11 cellular contexts compared by ENCODE assay signal in the genomic region with DNA sequence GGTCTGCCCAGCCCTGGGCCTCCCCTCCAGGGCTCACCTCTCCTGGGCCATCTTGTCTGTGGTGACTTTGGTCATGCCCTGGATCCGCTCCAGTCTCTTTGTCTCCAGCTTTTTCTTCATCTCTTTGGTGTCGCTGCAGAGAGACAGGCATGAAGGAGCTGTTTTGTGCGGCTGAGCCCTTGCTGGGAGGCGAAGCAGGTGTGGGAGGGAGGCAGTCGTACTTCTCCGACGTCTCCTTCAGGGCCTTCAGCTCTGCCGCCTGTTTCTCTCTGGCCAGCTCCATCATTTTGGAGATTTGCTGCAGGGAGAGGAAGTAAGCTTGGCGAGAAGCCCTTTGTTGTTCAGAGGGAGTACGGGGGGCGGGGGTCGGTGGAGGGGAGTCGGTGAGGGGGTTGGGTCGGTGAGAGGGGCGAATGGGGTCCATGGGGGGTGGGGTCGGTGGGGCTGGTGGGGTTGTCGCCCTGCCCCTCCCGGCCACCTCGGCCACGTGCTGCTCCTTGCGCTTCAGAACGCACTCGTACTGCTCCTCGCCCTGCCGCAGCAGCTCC. TPM values are rescaled to one million over a fixed set of nuclear protein-coding genes. Genes with fewer than 3 reads are reported as not detected.
DNase-seq lines count a peak whose midpoint lies in the region; TF ChIP-seq lines count a peak whose summit lies in the region.
"Had no signal": no experiment of that assay in that cellular context is flagged by ENCODE, and none has a peak within 500 bp of the region (broad histone marks: within the 10 kb centered on the region; RNA-seq: fewer than 3 reads in every experiment).

No MANE protein-coding gene starts in this region.

- H3K4me3 ChIP-seq in Caco-2 (ENCODE audit: low read depth, low read length): peak overlapping the region; percentile 54
- peak overlapping the region; percentile 48 for H3K4me3 ChIP-seq in adipocyte (ENCODE audit: low read length)
- H3K4me3 ChIP-seq in foreskin fibroblast (ENCODE audit: low read depth in 1 of 2, low read length in 2 of 2): peak overlapping the region; percentile 27 to 35
- H3K4me3 ChIP-seq in ovary: peak overlapping the region; percentile 13

- intact Hi-C loops in Caco-2 (cut with micrococcal nuclease; ENCODE audit: unreplicated experiment) (no loop called here), ovary (cut with DNase I) (no loop called here)
- intact Hi-C loops in activated T-helper 1 cell treated with anti-CD3 and anti-CD28 coated beads, Interleukin-12 subunit alpha, Interleukin-12 subunit beta, Interleukin-2, Interleukin-4 antibody, amounts not matched to agents 30 ng/mL and 10 ng/mL and 1 ng/mL, durations not matched to agents 14 hours and 24 hours and 36 hours (cut with micrococcal nuclease): no loop called here

- no peak for TF ChIP-seq EP300 in ovary (IDR thresholded peaks at IDR 0.05)

- H3K36me3 Mint-ChIP-seq in Caco-2 (ENCODE audit: insufficient read depth, unreplicated experiment): no peaks in the 10 kb centered on the region
- H3K36me3 Mint-ChIP-seq in activated T-helper 1 cell treated with anti-CD3 and anti-CD28 coated beads, Interleukin-12 subunit alpha, Interleukin-12 subunit beta, Interleukin-2, Interleukin-4 antibody, amounts not matched to agents 30 ng/mL and 10 ng/mL and 1 ng/mL, durations not matched to agents 14 hours and 24 hours and 36 hours (ENCODE audit: low read depth): peaks cover 10% of the 10 kb centered on the region

- TF ChIP-seq POLR2A in ovary (IDR thresholded peaks at IDR 0.05): no peak

- H3K9me3 ChIP-seq in Caco-2 (no peaks in the 10 kb centered on the region), adipocyte (ENCODE audit: control insufficient read depth, low read length) (no peaks in the 10 kb centered on the region), ovary (no peaks in the 10 kb centered on the region)

- H3K27ac ChIP-seq in ovary: no peak overlapping the region

- H3K27me3 ChIP-seq in Caco-2 (replicated peaks; ENCODE audit: control insufficient read depth, insufficient read depth, low read length): no peaks in the 10 kb centered on the region
- peaks cover 63% of the 10 kb centered on the region for H3K27me3 ChIP-seq in adipocyte (replicated peaks; ENCODE audit: control insufficient read depth, insufficient read depth, low read length)
- no peaks in the 10 kb centered on the region for H3K27me3 ChIP-seq in ovary

- no peaks in the 10 kb centered on the region for H3K27me3 Mint-ChIP-seq in Caco-2 (ENCODE audit: insufficient read depth, unreplicated experiment)
- H3K27me3 Mint-ChIP-seq in activated T-helper 1 cell treated with anti-CD3 and anti-CD28 coated beads, Interleukin-12 subunit alpha, Interleukin-12 subunit beta, Interleukin-2, Interleukin-4 antibody, amounts not matched to agents 30 ng/mL and 10 ng/mL and 1 ng/mL, durations not matched to agents 14 hours and 24 hours and 36 hours (ENCODE audit: insufficient read depth): no peaks in the 10 kb centered on the region
- H3K27me3 Mint-ChIP-seq: central memory CD8-positive, alpha-beta T cell had no signal

- DNase-seq in Caco-2 (no peak), adipocyte (ENCODE audit: low read depth) (no peak), foreskin fibroblast (no peak), ovary (no peak), NCI-H2107 treated with DMSO at 0.1 percent for 48 hours (lab: John Stamatoyannopoulos, UW; ENCODE audit: unreplicated experiment) (no peak), mesenteric fat pad (ENCODE audit: low spot score) (no peak)
- DNase-seq in stimulated activated CD4-positive, alpha-beta T cell treated with anti-CD3 and anti-CD28 coated beads, Interleukin-15, amount 100 ng/mL, for 24 hours: no peak
- no peak for DNase-seq in activated T-helper 1 cell treated with anti-CD3 and anti-CD28 coated beads, Interleukin-12 subunit alpha, Interleukin-12 subunit beta, Interleukin-2, Interleukin-4 antibody, amounts not matched to agents 30 ng/mL and 10 ng/mL and 1 ng/mL, durations not matched to agents 14 hours and 24 hours and 36 hours (ENCODE audit: low spot score)

- peak overlapping the region; percentile 76 for H3K4me3 Mint-ChIP-seq in Caco-2 (ENCODE audit: unreplicated experiment)
- no peak overlapping the region for H3K4me3 Mint-ChIP-seq in activated T-helper 1 cell treated with anti-CD3 and anti-CD28 coated beads, Interleukin-12 subunit alpha, Interleukin-12 subunit beta, Interleukin-2, Interleukin-4 antibody, amounts not matched to agents 30 ng/mL and 10 ng/mL and 1 ng/mL, durations not matched to agents 14 hours and 24 hours and 36 hours
- H3K4me3 Mint-ChIP-seq: CD14-positive monocyte; central memory CD8-positive, alpha-beta T cell had no signal

- no peak overlapping the region for H3K9ac ChIP-seq in adipocyte (ENCODE audit: low read length)

- H3K4me1 ChIP-seq in Caco-2: no peaks in the 10 kb centered on the region
- H3K4me1 ChIP-seq in adipocyte (ENCODE audit: control insufficient read depth, insufficient read depth, low read length): peaks cover 3% of the 10 kb centered on the region
- peaks cover 3% of the 10 kb centered on the region for H3K4me1 ChIP-seq in ovary (ENCODE audit: insufficient read depth)

- H3K36me3 ChIP-seq in Caco-2 (ENCODE audit: control insufficient read depth, insufficient read depth, low read length): no peaks in the 10 kb centered on the region
- no peaks in the 10 kb centered on the region for H3K36me3 ChIP-seq in adipocyte (ENCODE audit: control insufficient read depth, insufficient read depth, low read length, severe bottlenecking)
- H3K36me3 ChIP-seq in ovary: no peaks in the 10 kb centered on the region

- TF ChIP-seq CTCF in Caco-2 (IDR thresholded peaks at IDR 0.05; ENCODE audit: insufficient read depth in 1 of 2, low read depth in 1 of 2, low read length in 1 of 2, severe bottlenecking in 1 of 2, unreplicated experiment in 1 of 2): no peak
- TF ChIP-seq CTCF in foreskin fibroblast (IDR thresholded peaks at IDR 0.05; ENCODE audit: low read depth, low read length): no peak
- TF ChIP-seq CTCF in ovary (IDR thresholded peaks at IDR 0.05): no peak

- no TSS peak for BruUV-seq in Caco-2 (replicated peaks; lab: Mats Ljungman, UMichigan)

- 7 to 19% (median 9%) methylated on average over 20 to 25 of the region's 25 CpGs for WGBS in ovary, 3 donors

- POLR2A ChIA-PET in Caco-2 (lab: Charles Lee): no interaction called here

- no peaks in the 10 kb centered on the region for H3K9me3 Mint-ChIP-seq in Caco-2 (ENCODE audit: unreplicated experiment)
- no peaks in the 10 kb centered on the region for H3K9me3 Mint-ChIP-seq in activated T-helper 1 cell treated with anti-CD3 and anti-CD28 coated beads, Interleukin-12 subunit alpha, Interleukin-12 subunit beta, Interleukin-2, Interleukin-4 antibody, amounts not matched to agents 30 ng/mL and 10 ng/mL and 1 ng/mL, durations not matched to agents 14 hours and 24 hours and 36 hours
- H3K9me3 Mint-ChIP-seq: CD14-positive monocyte; central memory CD8-positive, alpha-beta T cell had no signal

- CTCF ChIA-PET in Caco-2 (lab: Charles Lee): interaction anchor here (0.6 to 1.9 kb wide), 16 partner anchors 8 to 115 kb away, joined by 3 to 21 read pairs (median 5); a partner anchor contains a TSS

- no peaks in the 10 kb centered on the region for H3K4me1 Mint-ChIP-seq in Caco-2 (ENCODE audit: low read depth, unreplicated experiment)
- H3K4me1 Mint-ChIP-seq in activated T-helper 1 cell treated with anti-CD3 and anti-CD28 coated beads, Interleukin-12 subunit alpha, Interleukin-12 subunit beta, Interleukin-2, Interleukin-4 antibody, amounts not matched to agents 30 ng/mL and 10 ng/mL and 1 ng/mL, durations not matched to agents 14 hours and 24 hours and 36 hours (ENCODE audit: low read depth): no peaks in the 10 kb centered on the region
- H3K4me1 Mint-ChIP-seq: central memory CD8-positive, alpha-beta T cell had no signal

- no peak overlapping the region for H3K27ac Mint-ChIP-seq in Caco-2 (ENCODE audit: unreplicated experiment)
- no peak overlapping the region for H3K27ac Mint-ChIP-seq in activated T-helper 1 cell treated with anti-CD3 and anti-CD28 coated beads, Interleukin-12 subunit alpha, Interleukin-12 subunit beta, Interleukin-2, Interleukin-4 antibody, amounts not matched to agents 30 ng/mL and 10 ng/mL and 1 ng/mL, durations not matched to agents 14 hours and 24 hours and 36 hours

RNA-seq across cellular contexts. Expression of a gene that starts 7.8 kb away (rescaled TPM):
- total RNA-seq in Caco-2 (2022) (0.28 and 0.79 TPM in 2 replicates), ovary (under 1 TPM in 1 of 7 donors, not detected in 6; 0.27 TPM), mesenteric fat pad (not detected)
- not detected for polyA plus RNA-seq in ovary
- not detected in 2 replicates for total RNA-seq in activated T-helper 1 cell treated with anti-CD3 and anti-CD28 coated beads, Interleukin-12 subunit alpha, Interleukin-12 subunit beta, Interleukin-2, Interleukin-4 antibody, amounts not matched to agents 30 ng/mL and 10 ng/mL and 1 ng/mL, durations not matched to agents 14 hours and 24 hours and 36 hours
- total RNA-seq: myocyte had no signal
- polyA plus RNA-seq: CD14-positive monocyte had no signal

RNA-seq across cellular contexts. Expression of a gene that starts 17.1 kb away (rescaled TPM):
- total RNA-seq in Caco-2 (2022) (4.0 and 4.7 TPM in 2 replicates), ovary (10 to 100 TPM in 1 of 7 donors, 1 to 10 TPM in 6; 1.9 to 13.9 (median 6.0) TPM), mesenteric fat pad (31.9 TPM)
- 1 to 10 TPM; 3.2 to 8.6 TPM for polyA plus RNA-seq in ovary
- total RNA-seq in activated T-helper 1 cell treated with anti-CD3 and anti-CD28 coated beads, Interleukin-12 subunit alpha, Interleukin-12 subunit beta, Interleukin-2, Interleukin-4 antibody, amounts not matched to agents 30 ng/mL and 10 ng/mL and 1 ng/mL, durations not matched to agents 14 hours and 24 hours and 36 hours: 88.5 and 89.0 TPM in 2 replicates

RNA-seq across cellular contexts. Expression of a gene that starts 32.9 kb away (rescaled TPM):
- total RNA-seq in Caco-2 (2022): 13.4 and 15.4 TPM in 2 replicates
- total RNA-seq in ovary: 10 to 100 TPM in 6 of 7 donors, 1 to 10 TPM in 1; 8.1 to 50.6 (median 30.6) TPM
- polyA plus RNA-seq in ovary: 10 to 100 TPM in 1 of 2 donors, 1 to 10 TPM in 1; 7.4 to 31.2 TPM
- 19.2 and 25.1 TPM in 2 replicates for total RNA-seq in activated T-helper 1 cell treated with anti-CD3 and anti-CD28 coated beads, Interleukin-12 subunit alpha, Interleukin-12 subunit beta, Interleukin-2, Interleukin-4 antibody, amounts not matched to agents 30 ng/mL and 10 ng/mL and 1 ng/mL, durations not matched to agents 14 hours and 24 hours and 36 hours
- 27.9 TPM for total RNA-seq in mesenteric fat pad

RNA-seq across cellular contexts. Expression of a gene that starts 50.1 kb away (rescaled TPM):
- total RNA-seq in Caco-2 (2022): 0.86 and 0.95 TPM in 2 replicates
- 10 to 100 TPM in 4 of 7 donors, 1 to 10 TPM in 3; 1.8 to 22.2 (median 12.7) TPM for total RNA-seq in ovary
- polyA plus RNA-seq in ovary: 1 to 10 TPM; 2.9 to 4.3 TPM
- 0.21 and 0.24 TPM in 2 replicates for total RNA-seq in activated T-helper 1 cell treated with anti-CD3 and anti-CD28 coated beads, Interleukin-12 subunit alpha, Interleukin-12 subunit beta, Interleukin-2, Interleukin-4 antibody, amounts not matched to agents 30 ng/mL and 10 ng/mL and 1 ng/mL, durations not matched to agents 14 hours and 24 hours and 36 hours
- 10.6 TPM for total RNA-seq in mesenteric fat pad

RNA-seq across cellular contexts. Expression of a gene that starts 51.8 kb away (rescaled TPM):
- total RNA-seq in Caco-2 (2022) (19.9 and 20.7 TPM in 2 replicates), ovary (1 to 10 TPM in 6 of 7 donors, under 1 TPM in 1; 0.36 to 6.7 (median 1.6) TPM), mesenteric fat pad (0.26 TPM)
- under 1 TPM; 0.47 to 0.52 TPM for polyA plus RNA-seq in ovary
- total RNA-seq in activated T-helper 1 cell treated with anti-CD3 and anti-CD28 coated beads, Interleukin-12 subunit alpha, Interleukin-12 subunit beta, Interleukin-2, Interleukin-4 antibody, amounts not matched to agents 30 ng/mL and 10 ng/mL and 1 ng/mL, durations not matched to agents 14 hours and 24 hours and 36 hours: 0.26 and 0.78 TPM in 2 replicates
- polyA plus RNA-seq: CD14-positive monocyte had no signal
